In genomic region chr1:205192287-205192686, GRCh38 we compare ENCODE assay signal across 20 cellular contexts.
"Had no signal": no experiment of that assay in that cellular context is flagged by ENCODE, and none has a peak within 500 bp of the region (broad histone marks: within the 10 kb centered on the region; RNA-seq: fewer than 3 reads in every experiment).

No MANE protein-coding gene starts in this region.

- H3K27me3 ChIP-seq: sigmoid colon, upper lobe of left lung had no signal

- H3K9me3 ChIP-seq: sigmoid colon, upper lobe of left lung had no signal

- H3K9me3 Mint-ChIP-seq: activated naive CD4-positive, alpha-beta T cell treated with anti-CD3 and anti-CD28 coated beads for 36 hours; memory B cell; stimulated activated naive B cell treated with anti-CD40 and anti-IgM and Interleukin-4, amounts not matched to agents 10 μg/mL and 1 μg/mL and 100 μg/mL, for 72 hours; T-helper 1 cell treated with Interleukin-12 subunit alpha and Interleukin-12 subunit beta and Interleukin-4 antibody, amounts not matched to agents 30 μg/mL and 1 μg/mL, for 36 hours had no signal

- H3K4me3 Mint-ChIP-seq: activated CD4-positive, alpha-beta memory T cell treated with anti-CD3 and anti-CD28 coated beads for 36 hours; activated naive CD4-positive, alpha-beta T cell treated with anti-CD3 and anti-CD28 coated beads for 36 hours; memory B cell; stimulated activated naive B cell treated with anti-CD40 and anti-IgM and Interleukin-4, amounts not matched to agents 10 μg/mL and 1 μg/mL and 100 μg/mL, for 72 hours; T-helper 1 cell treated with Interleukin-12 subunit alpha and Interleukin-12 subunit beta and Interleukin-4 antibody, amounts not matched to agents 30 μg/mL and 1 μg/mL, for 36 hours had no signal

- H3K4me3 ChIP-seq: coronary artery, sigmoid colon, smooth muscle cell, upper lobe of left lung had no signal

- DNase-seq: activated CD4-positive, alpha-beta memory T cell treated with anti-CD3 and anti-CD28 coated beads for 36 hours; activated CD4-positive, alpha-beta T cell treated with anti-CD3 and anti-CD28 coated beads for 4 hours; activated CD4-positive, CD25-positive, alpha-beta regulatory T cell; activated naive CD4-positive, alpha-beta T cell treated with anti-CD3 and anti-CD28 coated beads for 36 hours; activated T-cell treated with anti-CD3 and anti-CD28 coated beads, Interleukin-2, amount 50 U/mL, for 48 hours; amygdala; cerebellar nuclear complex; left cardiac atrium; occipital lobe; posterior cingulate gyrus; sigmoid colon; stimulated activated CD4-positive, alpha-beta T cell treated with anti-CD3 and anti-CD28 coated beads, Interleukin-15, amount 100 ng/mL, for 24 hours; stimulated activated naive B cell treated with anti-CD40 and anti-IgM and Interleukin-4, amounts not matched to agents 10 μg/mL and 1 μg/mL and 100 μg/mL, for 72 hours; T1000; upper lobe of left lung had no signal

- H3K27ac ChIP-seq: coronary artery, epithelial cell of prostate, sigmoid colon had no signal

- H3K27me3 Mint-ChIP-seq: activated CD4-positive, alpha-beta memory T cell treated with anti-CD3 and anti-CD28 coated beads for 36 hours; memory B cell; stimulated activated naive B cell treated with anti-CD40 and anti-IgM and Interleukin-4, amounts not matched to agents 10 μg/mL and 1 μg/mL and 100 μg/mL, for 72 hours had no signal

- H3K27ac Mint-ChIP-seq: activated CD4-positive, alpha-beta memory T cell treated with anti-CD3 and anti-CD28 coated beads for 36 hours; activated naive CD4-positive, alpha-beta T cell treated with anti-CD3 and anti-CD28 coated beads for 36 hours; memory B cell; stimulated activated naive B cell treated with anti-CD40 and anti-IgM and Interleukin-4, amounts not matched to agents 10 μg/mL and 1 μg/mL and 100 μg/mL, for 72 hours; T-helper 1 cell treated with Interleukin-12 subunit alpha and Interleukin-12 subunit beta and Interleukin-4 antibody, amounts not matched to agents 30 μg/mL and 1 μg/mL, for 36 hours had no signal

- ATAC-seq: left cardiac atrium; stimulated activated naive B cell treated with anti-CD40 and anti-IgM and Interleukin-4, amounts not matched to agents 10 μg/mL and 1 μg/mL and 100 μg/mL, for 72 hours had no signal
